ENCODE assay signal across 16 cellular contexts in the genomic region with DNA sequence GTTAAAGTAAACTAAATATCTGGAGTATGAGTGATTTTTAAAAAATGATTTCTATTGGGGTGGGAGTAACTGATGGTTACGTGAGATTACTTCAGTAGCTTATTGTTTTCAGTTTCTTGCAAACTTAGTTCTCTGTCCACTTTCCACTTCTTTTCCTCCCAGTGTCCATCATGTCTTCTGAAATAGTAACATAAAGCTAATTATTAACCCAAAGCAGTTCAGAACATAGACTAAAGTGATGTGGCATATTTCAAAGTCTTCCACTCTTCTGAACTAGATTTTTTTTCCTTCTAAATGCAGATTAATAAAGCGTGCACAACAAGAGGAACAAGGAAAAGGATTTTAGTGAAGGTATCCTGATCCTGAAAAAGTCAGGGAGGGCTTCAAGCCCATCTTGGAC.
"Had no signal": no experiment of that assay in that cellular context is flagged by ENCODE, and none has a peak within 500 bp of the region (broad histone marks: within the 10 kb centered on the region; RNA-seq: fewer than 3 reads in every experiment).

No MANE protein-coding gene starts in this region.

- H3K27ac ChIP-seq: esophagus muscularis mucosa, heart right ventricle, vagina had no signal

- H3K27me3 Mint-ChIP-seq: activated CD8-positive, alpha-beta memory T cell treated with anti-CD3 and anti-CD28 coated beads, Interleukin-2, amount 10 ng/mL, durations not matched to agents 7 days and 5 days; activated T-cell treated with anti-CD3 and anti-CD28 coated beads, Interleukin-2, amount 50 U/mL, for 24 hours; naive thymus-derived CD4-positive, alpha-beta T cell had no signal

- H3K4me1 ChIP-seq: vagina had no signal

- H3K9me3 ChIP-seq: body of pancreas, esophagus muscularis mucosa, thyroid gland, vagina had no signal

- H3K27me3 ChIP-seq: body of pancreas, esophagus muscularis mucosa, heart right ventricle, thyroid gland, vagina had no signal

- H3K9me3 Mint-ChIP-seq: activated naive CD4-positive, alpha-beta T cell treated with anti-CD3 and anti-CD28 coated beads, Interleukin-2, amount 50 U/mL, for 72 hours; activated T-cell treated with anti-CD3 and anti-CD28 coated beads, Interleukin-2, amount 50 U/mL, for 24 hours had no signal

- H3K4me3 Mint-ChIP-seq: activated CD8-positive, alpha-beta memory T cell treated with anti-CD3 and anti-CD28 coated beads, Interleukin-2, amount 10 ng/mL, durations not matched to agents 7 days and 5 days; activated T-cell treated with anti-CD3 and anti-CD28 coated beads, Interleukin-2, amount 50 U/mL, for 24 hours; naive thymus-derived CD4-positive, alpha-beta T cell had no signal

- DNase-seq: activated CD8-positive, alpha-beta memory T cell treated with anti-CD3 and anti-CD28 coated beads, Interleukin-2, amount 10 ng/mL, durations not matched to agents 7 days and 5 days; activated effector memory CD4-positive, alpha-beta T cell treated with Interleukin-2 at 50 U/mL for 16 hours; activated T-cell treated with anti-CD3 and anti-CD28 coated beads, Interleukin-2, amount 50 U/mL, for 24 hours; amniotic stem cell; body of pancreas; cerebellar nuclear complex; heart right ventricle; naive thymus-derived CD4-positive, alpha-beta T cell; occipital lobe; stimulated activated CD4-positive, alpha-beta T cell treated with anti-CD3 and anti-CD28 coated beads, Interleukin-15, amount 100 ng/mL, for 24 hours; stimulated activated CD4-positive, alpha-beta T cell treated with anti-CD3 and anti-CD28 coated beads, Interleukin-4, amount 100 ng/mL, for 24 hours; thyroid gland had no signal

- ATAC-seq: activated CD4-positive, CD25-positive, alpha-beta regulatory T cell treated with anti-CD3 and anti-CD28 coated beads, Interleukin-2, amount 50 U/mL, for 24 hours; activated CD8-positive, alpha-beta memory T cell treated with anti-CD3 and anti-CD28 coated beads, Interleukin-2, amount 10 ng/mL, durations not matched to agents 7 days and 5 days; activated naive CD4-positive, alpha-beta T cell treated with anti-CD3 and anti-CD28 coated beads, Interleukin-2, amount 50 U/mL, for 72 hours; body of pancreas; heart right ventricle; naive thymus-derived CD4-positive, alpha-beta T cell had no signal

- H3K27ac Mint-ChIP-seq: activated CD8-positive, alpha-beta memory T cell treated with anti-CD3 and anti-CD28 coated beads, Interleukin-2, amount 10 ng/mL, durations not matched to agents 7 days and 5 days; activated naive CD4-positive, alpha-beta T cell treated with anti-CD3 and anti-CD28 coated beads, Interleukin-2, amount 50 U/mL, for 72 hours; activated T-cell treated with anti-CD3 and anti-CD28 coated beads, Interleukin-2, amount 50 U/mL, for 24 hours had no signal

- H3K4me3 ChIP-seq: body of pancreas, esophagus muscularis mucosa, heart right ventricle, thyroid gland, vagina had no signal

- H3K4me1 Mint-ChIP-seq: activated CD8-positive, alpha-beta memory T cell treated with anti-CD3 and anti-CD28 coated beads, Interleukin-2, amount 10 ng/mL, durations not matched to agents 7 days and 5 days had no signal

- H3K36me3 ChIP-seq: thyroid gland had no signal
